Comparison of ENCODE assay signal across 10 cellular contexts in the genomic region with DNA sequence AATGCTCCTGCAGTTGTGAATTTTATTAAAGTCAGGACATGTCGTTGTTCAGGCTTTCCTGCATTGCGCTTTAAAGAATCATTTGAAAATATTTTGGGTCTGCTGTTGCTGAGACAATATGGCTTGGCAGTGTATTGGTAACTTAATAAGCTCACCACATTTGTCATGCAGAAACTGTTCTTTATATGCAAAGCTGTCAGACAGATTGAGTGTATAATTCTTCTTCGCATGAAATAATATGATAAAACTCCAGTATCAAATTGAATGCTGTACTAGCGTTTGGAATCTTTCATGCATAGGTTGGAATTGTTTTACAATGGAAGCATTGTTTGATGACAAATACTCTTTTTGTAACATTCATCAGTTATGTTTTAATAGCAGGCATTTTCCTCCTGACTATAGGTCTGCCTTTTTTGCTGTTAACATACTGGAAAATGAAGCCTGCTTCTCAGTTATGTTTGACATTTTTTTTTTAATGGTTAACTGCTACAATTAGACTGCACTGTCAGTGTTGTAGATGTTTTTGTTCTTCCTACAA. TPM values are rescaled to one million over a fixed set of nuclear protein-coding genes. Genes with fewer than 3 reads are reported as not detected.
DNase-seq lines count a peak whose midpoint lies in the region; ATAC-seq and TF ChIP-seq lines count a peak whose summit lies in the region.
"Had no signal": no experiment of that assay in that cellular context is flagged by ENCODE, and none has a peak within 500 bp of the region (broad histone marks: within the 10 kb centered on the region; RNA-seq: fewer than 3 reads in every experiment).

No MANE protein-coding gene starts in this region.

- H3K4me3 ChIP-seq in SJSA1, result no peak overlapping the region
- H3K4me3 ChIP-seq in fibroblast of lung (replicated peaks in 1 of 4; ENCODE audit: control extremely low read depth in 1 of 4, insufficient read depth in 1 of 4, low read depth in 3 of 4, low read length in 4 of 4), result peak overlapping the region in 2 of 4 experiments; percentile 51 to 52
- H3K4me3 ChIP-seq in gastrocnemius medialis, result peak overlapping the region; percentile 31 to 53 (median 42)

- DNase-seq in Calu3, result no peak
- no peak for DNase-seq in SJSA1 (ENCODE audit: low read depth in 1 of 2, low spot score in 2 of 2)
- peak in 1 of 2 donors; percentile 54 for DNase-seq in fibroblast of lung (ENCODE audit: low read depth in 2 of 2)
- no peak for DNase-seq in gastrocnemius medialis
- no peak for DNase-seq in stimulated activated CD8-positive, alpha-beta memory T cell treated with anti-CD3 and anti-CD28 coated beads, Interleukin-4, amount 100 ng/mL, for 48 hours
- no peak for DNase-seq in NCI-H2196 treated with DMSO at 0.1 percent for 48 hours (lab: John Stamatoyannopoulos, UW; ENCODE audit: unreplicated experiment)
- no peak for DNase-seq in activated CD8-positive, alpha-beta T cell treated with anti-CD3 and anti-CD28 coated beads for 36 hours
- DNase-seq: activated CD8-positive, alpha-beta memory T cell treated with anti-CD3 and anti-CD28 coated beads, Interleukin-2, amount 50 U/mL, for 4 hours had no signal

- H3K27me3 ChIP-seq in SJSA1 (replicated peaks) (no peaks in the 10 kb centered on the region), fibroblast of lung (ENCODE audit: control insufficient read depth, insufficient read depth, low read length) (no peaks in the 10 kb centered on the region), gastrocnemius medialis (no peaks in the 10 kb centered on the region)

- H3K27ac ChIP-seq in SJSA1 (peak overlapping the region; percentile 90), fibroblast of lung (ENCODE audit: insufficient read depth, low read length) (peak overlapping the region; percentile 84), gastrocnemius medialis (peak overlapping the region in 3 of 4 donors; percentile 54 to 74 (median 66))

- H3K27me3 Mint-ChIP-seq in Calu3 (ENCODE audit: unreplicated experiment), result no peaks in the 10 kb centered on the region
- H3K27me3 Mint-ChIP-seq in activated CD8-positive, alpha-beta T cell treated with anti-CD3 and anti-CD28 coated beads for 36 hours, result peaks cover 3% of the 10 kb centered on the region

- TF ChIP-seq CTCF in Calu3 (IDR thresholded peaks at IDR 0.05; ENCODE audit: unreplicated experiment) (no peak), fibroblast of lung (conservative IDR thresholded peaks at IDR 0.05 in 1 of 2, IDR thresholded peaks at IDR 0.05 in 1 of 2; ENCODE audit: low read depth in 1 of 2, low read length in 2 of 2) (no peak), gastrocnemius medialis (IDR thresholded peaks at IDR 0.05 in 4 of 5, conservative IDR thresholded peaks at IDR 0.05 in 1 of 5) (no peak)
- no peak for TF ChIP-seq CTCF in activated CD8-positive, alpha-beta T cell treated with anti-CD3 and anti-CD28 coated beads for 36 hours (IDR thresholded peaks at IDR 0.05)

- CTCF ChIA-PET in Calu3 (lab: Charles Lee), result no interaction called here
- CTCF ChIA-PET in activated CD8-positive, alpha-beta T cell treated with anti-CD3 and anti-CD28 coated beads for 36 hours (lab: Charles Lee), result no interaction called here

- H3K36me3 ChIP-seq in SJSA1, result no peaks in the 10 kb centered on the region
- no peaks in the 10 kb centered on the region for H3K36me3 ChIP-seq in fibroblast of lung (ENCODE audit: control insufficient read depth, insufficient read depth, low read length)
- no peaks in the 10 kb centered on the region for H3K36me3 ChIP-seq in gastrocnemius medialis

- H3K4me1 ChIP-seq in SJSA1 (replicated peaks), result peaks cover 54% of the 10 kb centered on the region
- peaks cover 15% of the 10 kb centered on the region for H3K4me1 ChIP-seq in fibroblast of lung (ENCODE audit: control insufficient read depth, extremely low read depth, insufficient read depth, low read length)
- peaks cover 76 to 85% of the 10 kb centered on the region in 2 donors for H3K4me1 ChIP-seq in gastrocnemius medialis

- peak overlapping the region; percentile 81 for H3K4me2 ChIP-seq in fibroblast of lung (ENCODE audit: extremely low read depth, insufficient read depth, low read length)

- no peak for ATAC-seq in gastrocnemius medialis
- ATAC-seq in HG03159 (IDR thresholded peaks at IDR 0.05; ENCODE audit: unreplicated experiment), result no peak
- ATAC-seq in activated CD8-positive, alpha-beta T cell treated with anti-CD3 and anti-CD28 coated beads for 36 hours, result no peak

- peaks cover 11% of the 10 kb centered on the region for H3K4me1 Mint-ChIP-seq in Calu3 (ENCODE audit: low read depth, unreplicated experiment)
- H3K4me1 Mint-ChIP-seq in activated CD8-positive, alpha-beta T cell treated with anti-CD3 and anti-CD28 coated beads for 36 hours (ENCODE audit: low read depth), result no peaks in the 10 kb centered on the region

- no peaks in the 10 kb centered on the region for H3K36me3 Mint-ChIP-seq in Calu3 (ENCODE audit: insufficient read depth, unreplicated experiment)
- no peaks in the 10 kb centered on the region for H3K36me3 Mint-ChIP-seq in activated CD8-positive, alpha-beta T cell treated with anti-CD3 and anti-CD28 coated beads for 36 hours (ENCODE audit: low read depth)
- H3K36me3 Mint-ChIP-seq: CD14-positive monocyte had no signal

- peak overlapping the region; percentile 47 for H3K27ac Mint-ChIP-seq in Calu3 (ENCODE audit: unreplicated experiment)
- H3K27ac Mint-ChIP-seq in activated CD8-positive, alpha-beta T cell treated with anti-CD3 and anti-CD28 coated beads for 36 hours, result no peak overlapping the region

- in situ Hi-C loops in gastrocnemius medialis (cut with MboI; ENCODE audit: low sequenced_read_pairs in 4 of 4), result no loop called here

- no peaks in the 10 kb centered on the region for H4K20me1 ChIP-seq in fibroblast of lung (ENCODE audit: control insufficient read depth, extremely low read depth, insufficient read depth, low read length)

- no peak for TF ChIP-seq POLR2A in gastrocnemius medialis (IDR thresholded peaks at IDR 0.05)

- intact Hi-C loops in Calu3 (cut with micrococcal nuclease; ENCODE audit: unreplicated experiment) (no loop called here), gastrocnemius medialis (cut with DNase I; ENCODE audit: low total_unique reads) (loop anchor here (5.0 kb wide), 1 partner anchor 183 kb away; no protein-coding TSS in a partner anchor)
- intact Hi-C loops in activated CD8-positive, alpha-beta T cell treated with anti-CD3 and anti-CD28 coated beads for 36 hours (cut with micrococcal nuclease), result no loop called here

- H3K9ac ChIP-seq in fibroblast of lung (ENCODE audit: insufficient read depth, low read length), result no peak overlapping the region

- POLR2A ChIA-PET in activated CD8-positive, alpha-beta T cell treated with anti-CD3 and anti-CD28 coated beads for 36 hours (lab: Charles Lee), result no interaction called here

- H3K9me3 Mint-ChIP-seq in Calu3 (ENCODE audit: low read depth, unreplicated experiment), result no peaks in the 10 kb centered on the region
- no peaks in the 10 kb centered on the region for H3K9me3 Mint-ChIP-seq in activated CD8-positive, alpha-beta T cell treated with anti-CD3 and anti-CD28 coated beads for 36 hours
- H3K9me3 Mint-ChIP-seq: CD14-positive monocyte had no signal

- no TSS peak for BruUV-seq in Calu3 (replicated peaks; lab: Mats Ljungman, UMichigan)

- no peak overlapping the region for H2AFZ ChIP-seq in fibroblast of lung (ENCODE audit: low read length)

- H3K4me3 Mint-ChIP-seq in Calu3 (ENCODE audit: low read depth, unreplicated experiment), result peak overlapping the region; percentile 24
- no peak overlapping the region for H3K4me3 Mint-ChIP-seq in activated CD8-positive, alpha-beta T cell treated with anti-CD3 and anti-CD28 coated beads for 36 hours

- H3K9me3 ChIP-seq in SJSA1 (replicated peaks) (no peaks in the 10 kb centered on the region), fibroblast of lung (ENCODE audit: control insufficient read depth, insufficient read depth, low read depth, low read length) (no peaks in the 10 kb centered on the region), gastrocnemius medialis (no peaks in the 10 kb centered on the region)

- H3K79me2 ChIP-seq in fibroblast of lung (ENCODE audit: control insufficient read depth, insufficient read depth, low read length), result peaks cover 60% of the 10 kb centered on the region

RNA-seq across cellular contexts. Expression of a gene that starts 53.9 kb away (rescaled TPM):
- total RNA-seq in Calu3 (2022), result 1.3 TPM in 2 replicates
- 31.7 and 47.0 TPM in 2 replicates for total RNA-seq in SJSA1 (2014; rRNA removed; shearing (Covaris generic))
- total RNA-seq in fibroblast of lung, result 58.6 and 68.4 TPM in 2 replicates
- polyA plus RNA-seq in fibroblast of lung, result 18.7 and 26.9 TPM in 2 replicates
- 10.4 and 14.7 TPM in 2 replicates for polyA plus RNA-seq in fibroblast of lung (2012)
- 99.4 and 111 TPM in 2 replicates for polyA minus RNA-seq in fibroblast of lung (ENCODE audit: low replicate concordance)
- total RNA-seq in gastrocnemius medialis, result 10 to 100 TPM; 16.1 to 38.8 (median 22.7) TPM
- 1 to 10 TPM; 2.3 to 2.8 TPM for total RNA-seq in activated CD8-positive, alpha-beta T cell treated with anti-CD3 and anti-CD28 coated beads for 36 hours
- polyA plus RNA-seq: CD14-positive monocyte had no signal
